Comparison of ENCODE assay signal across 24 cellular contexts in genomic region chr4:173845580-173845979, GRCh38.
"Had no signal": no experiment of that assay in that cellular context is flagged by ENCODE, and none has a peak within 500 bp of the region (broad histone marks: within the 10 kb centered on the region; RNA-seq: fewer than 3 reads in every experiment).

No MANE protein-coding gene starts in this region.

- H3K27ac ChIP-seq: colonic mucosa, coronary artery, dorsolateral prefrontal cortex, epithelial cell of prostate, esophagus muscularis mucosa, esophagus squamous epithelium, foreskin keratinocyte, gastrocnemius medialis, gastroesophageal sphincter, heart right ventricle had no signal

- DNase-seq: colonic mucosa; cortex of kidney; dermis blood vessel endothelial cell; dorsolateral prefrontal cortex; effector CD4-positive, alpha-beta T cell; effector CD8-positive, alpha-beta T cell; effector memory CD4-positive, alpha-beta T cell; effector memory CD8-positive, alpha-beta T cell; endodermal cell; erythroblast; esophagus squamous epithelium; foreskin fibroblast; foreskin keratinocyte; foreskin melanocyte; gastrocnemius medialis; glutamatergic neuron; head of caudate nucleus; heart right ventricle had no signal

- H3K4me3 ChIP-seq: colonic mucosa, coronary artery, dorsolateral prefrontal cortex, esophagus muscularis mucosa, esophagus squamous epithelium, gastrocnemius medialis, gastroesophageal sphincter, heart right ventricle had no signal

- H3K27me3 ChIP-seq: colonic mucosa, dorsolateral prefrontal cortex, esophagus muscularis mucosa, esophagus squamous epithelium, foreskin keratinocyte, gastrocnemius medialis, gastroesophageal sphincter, heart right ventricle had no signal

- ATAC-seq: effector memory CD8-positive, alpha-beta T cell; esophagus mucosa; foreskin keratinocyte; gastrocnemius medialis; gastroesophageal sphincter had no signal

- H3K27ac Mint-ChIP-seq: dendritic cell treated with granulocyte-macrophage colony-stimulating factor and Interleukin-4, amounts not matched to agents 40 ng/mL and 50 ng/mL, for 4 days; effector memory CD8-positive, alpha-beta T cell; endodermal cell had no signal

- H3K9me3 ChIP-seq: colonic mucosa, esophagus squamous epithelium, gastrocnemius medialis had no signal

- H3K4me1 Mint-ChIP-seq: endodermal cell had no signal

- H3K4me3 Mint-ChIP-seq: dendritic cell treated with granulocyte-macrophage colony-stimulating factor and Interleukin-4, amounts not matched to agents 40 ng/mL and 50 ng/mL, for 4 days; effector memory CD8-positive, alpha-beta T cell; endodermal cell had no signal

- H3K36me3 ChIP-seq: colonic mucosa, esophagus muscularis mucosa, esophagus squamous epithelium, gastrocnemius medialis, gastroesophageal sphincter, heart right ventricle had no signal

- H3K27me3 Mint-ChIP-seq: dendritic cell treated with granulocyte-macrophage colony-stimulating factor and Interleukin-4, amounts not matched to agents 40 ng/mL and 50 ng/mL, for 4 days; effector memory CD8-positive, alpha-beta T cell had no signal

- H3K4me1 ChIP-seq: colonic mucosa, esophagus muscularis mucosa, esophagus squamous epithelium, foreskin keratinocyte, gastrocnemius medialis, gastroesophageal sphincter, heart right ventricle had no signal
